Comparison of ENCODE assay signal across 8 cellular contexts in the genomic region with DNA sequence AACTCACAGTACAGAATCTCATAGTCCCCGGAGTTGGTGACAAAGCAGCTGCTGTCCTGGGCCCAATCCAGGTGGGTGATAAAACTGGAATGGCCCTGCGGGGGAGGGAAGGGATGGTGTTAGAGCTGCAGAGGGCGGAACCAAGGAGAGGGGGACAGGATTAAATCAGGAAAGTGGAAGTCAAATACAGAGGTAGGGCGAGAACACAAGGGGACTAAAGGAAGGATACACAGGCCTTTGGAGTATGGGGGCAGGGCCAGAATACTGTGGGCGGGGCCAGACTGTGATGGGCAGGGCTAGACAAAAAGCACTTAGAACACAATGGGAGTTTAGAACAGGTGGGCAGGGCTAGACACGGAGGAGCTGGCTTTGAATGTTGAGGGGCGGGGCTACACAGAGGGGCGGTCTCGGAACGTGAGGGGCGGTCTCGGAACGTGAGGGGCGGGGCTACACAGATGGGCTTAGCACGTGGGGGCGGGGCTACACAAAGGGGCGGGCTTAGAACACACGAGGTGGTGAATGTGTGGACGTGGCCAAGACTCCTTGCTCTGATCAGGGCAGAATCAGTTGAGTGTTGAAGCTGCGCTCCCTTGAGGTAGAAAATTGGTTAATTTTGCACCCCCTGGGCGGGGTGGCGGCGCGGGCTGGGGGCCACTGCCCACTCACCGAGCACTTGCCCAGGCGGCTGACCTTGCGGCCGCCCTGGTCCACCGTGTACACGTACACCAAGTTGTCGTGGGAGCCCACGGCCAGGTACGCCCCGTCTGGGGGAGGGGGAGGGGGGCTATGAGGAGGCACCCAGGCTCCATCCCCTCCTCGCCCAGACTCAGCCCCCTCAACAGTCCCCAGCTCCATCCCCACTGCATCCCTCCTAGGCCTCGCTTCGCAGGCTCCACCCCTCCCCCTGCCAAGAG. TPM values are rescaled to one million over a fixed set of nuclear protein-coding genes. Genes with fewer than 3 reads are reported as not detected.
DNase-seq lines count a peak whose midpoint lies in the region; ATAC-seq and TF ChIP-seq lines count a peak whose summit lies in the region.

No MANE protein-coding gene starts in this region.

- H3K9me3 ChIP-seq in right lobe of liver = no peaks in the 10 kb centered on the region

- H3K27ac ChIP-seq in right lobe of liver = no peak overlapping the region

- no peaks in the 10 kb centered on the region for H3K27me3 Mint-ChIP-seq in activated CD4-positive, alpha-beta T cell treated with anti-CD3 and anti-CD28 coated beads, Interleukin-2, amount 10 ng/mL, durations not matched to agents 7 days and 5 days

- H3K27me3 ChIP-seq in right lobe of liver = no peaks in the 10 kb centered on the region

- no peaks in the 10 kb centered on the region for H3K4me1 ChIP-seq in right lobe of liver

- ATAC-seq in GM19351 (IDR thresholded peaks at IDR 0.05; ENCODE audit: unreplicated experiment) (peak; percentile 67), right lobe of liver (peak; percentile 90 to 97 (median 92)), GM21390 (IDR thresholded peaks at IDR 0.05; ENCODE audit: unreplicated experiment) (no peak)

- H3K36me3 Mint-ChIP-seq in activated CD4-positive, alpha-beta T cell treated with anti-CD3 and anti-CD28 coated beads, Interleukin-2, amount 10 ng/mL, durations not matched to agents 7 days and 5 days (ENCODE audit: low read depth) = peaks cover 47% of the 10 kb centered on the region

- POLR2A ChIA-PET in activated CD4-positive, alpha-beta T cell treated with anti-CD3 and anti-CD28 coated beads, Interleukin-2, amount 10 ng/mL, durations not matched to agents 7 days and 5 days (lab: Charles Lee) = no interaction called here

- WGBS in right lobe of liver (ENCODE audit: insufficient coverage, low coverage, low lambda C conversion rate, missing lambda C conversion rate) = 48% methylated on average over 18 of the region's 37 CpGs

- CTCF ChIA-PET in activated CD4-positive, alpha-beta T cell treated with anti-CD3 and anti-CD28 coated beads, Interleukin-2, amount 10 ng/mL, durations not matched to agents 7 days and 5 days (lab: Charles Lee) = interaction anchor here (0.8 to 2.3 kb wide), 5 partner anchors 8 to 177 kb away, joined by 3 to 13 read pairs (median 4); no protein-coding TSS in a partner anchor

- TF ChIP-seq POLR2A in right lobe of liver (IDR thresholded peaks at IDR 0.05) = no peak

- peak; percentile 80 for DNase-seq in A172 (ENCODE audit: low spot score)
- DNase-seq in NCI-H446 treated with DMSO at 0.1 percent for 48 hours (lab: John Stamatoyannopoulos, UW) = peak; percentile 16
- peak; percentile 78 for DNase-seq in activated CD4-positive, alpha-beta T cell treated with anti-CD3 and anti-CD28 coated beads, Interleukin-2, amount 10 ng/mL, durations not matched to agents 7 days and 5 days
- DNase-seq in dermis blood vessel endothelial cell = peak; percentile 99
- peak; percentile 72 to 82 (median 80) for DNase-seq in right lobe of liver
- DNase-seq in stimulated activated CD8-positive, alpha-beta memory T cell treated with anti-CD3 and anti-CD28 coated beads, Interleukin-15, amount 100 ng/mL, for 1 hour (ENCODE audit: low read depth) = peak; percentile 45

- intact Hi-C loops in right lobe of liver (cut with DNase I) = no loop called here

- H3K4me1 Mint-ChIP-seq in activated CD4-positive, alpha-beta T cell treated with anti-CD3 and anti-CD28 coated beads, Interleukin-2, amount 10 ng/mL, durations not matched to agents 7 days and 5 days = peaks cover 24% of the 10 kb centered on the region

- no peaks in the 10 kb centered on the region for H3K9me3 Mint-ChIP-seq in activated CD4-positive, alpha-beta T cell treated with anti-CD3 and anti-CD28 coated beads, Interleukin-2, amount 10 ng/mL, durations not matched to agents 7 days and 5 days

- no peak overlapping the region for H3K4me3 Mint-ChIP-seq in activated CD4-positive, alpha-beta T cell treated with anti-CD3 and anti-CD28 coated beads, Interleukin-2, amount 10 ng/mL, durations not matched to agents 7 days and 5 days

- TF ChIP-seq CTCF in right lobe of liver (IDR thresholded peaks at IDR 0.05) = no peak

- peak overlapping the region; percentile 71 for H3K27ac Mint-ChIP-seq in activated CD4-positive, alpha-beta T cell treated with anti-CD3 and anti-CD28 coated beads, Interleukin-2, amount 10 ng/mL, durations not matched to agents 7 days and 5 days

- H3K4me3 ChIP-seq in right lobe of liver = no peak overlapping the region

- H3K36me3 ChIP-seq in right lobe of liver = peaks cover 0 to 7% (median 3%) of the 10 kb centered on the region in 4 donors

RNA-seq across cellular contexts. Expression of a gene that starts 14.0 kb away (rescaled TPM):
- not detected in 2 replicates for total RNA-seq in A172 (2014; rRNA removed; shearing (Covaris generic))
- not detected for total RNA-seq in activated CD4-positive, alpha-beta T cell treated with anti-CD3 and anti-CD28 coated beads, Interleukin-2, amount 10 ng/mL, durations not matched to agents 7 days and 5 days
- total RNA-seq in dermis blood vessel endothelial cell = 3.2 and 5.0 TPM in 2 replicates
- total RNA-seq in right lobe of liver = 1 to 10 TPM in 4 of 6 experiments, under 1 TPM in 2; 0.83 to 3.1 (median 1.3) TPM

RNA-seq across cellular contexts. Expression of a gene that starts 23.1 kb away (rescaled TPM):
- total RNA-seq in A172 (2014; rRNA removed; shearing (Covaris generic)) = 4.2 and 4.4 TPM in 2 replicates
- total RNA-seq in activated CD4-positive, alpha-beta T cell treated with anti-CD3 and anti-CD28 coated beads, Interleukin-2, amount 10 ng/mL, durations not matched to agents 7 days and 5 days = 10 to 100 TPM; 80.7 to 87.3 TPM
- total RNA-seq in dermis blood vessel endothelial cell (18.9 and 26.1 TPM in 2 replicates), right lobe of liver (10 to 100 TPM; 12.6 to 19.7 (median 13.8) TPM)

RNA-seq across cellular contexts. Expression of a gene that starts 31.4 kb away (rescaled TPM):
- total RNA-seq in A172 (2014; rRNA removed; shearing (Covaris generic)) = 4.0 and 8.6 TPM in 2 replicates
- 10 to 100 TPM; 12.6 to 13.4 TPM for total RNA-seq in activated CD4-positive, alpha-beta T cell treated with anti-CD3 and anti-CD28 coated beads, Interleukin-2, amount 10 ng/mL, durations not matched to agents 7 days and 5 days
- total RNA-seq in dermis blood vessel endothelial cell = 5.1 and 9.4 TPM in 2 replicates
- 10 to 100 TPM in 2 of 6 experiments, 1 to 10 TPM in 4; 6.7 to 18.1 (median 8.1) TPM for total RNA-seq in right lobe of liver

RNA-seq across cellular contexts. Expression of a gene that starts 52.0 kb away (rescaled TPM):
- total RNA-seq in A172 (2014; rRNA removed; shearing (Covaris generic)) = 0.10 and 0.72 TPM in 2 replicates
- 1 to 10 TPM; 1.3 to 1.4 TPM for total RNA-seq in activated CD4-positive, alpha-beta T cell treated with anti-CD3 and anti-CD28 coated beads, Interleukin-2, amount 10 ng/mL, durations not matched to agents 7 days and 5 days
- total RNA-seq in dermis blood vessel endothelial cell (0.05 TPM in 1 of 2 replicates, not detected in the other), right lobe of liver (under 1 TPM in 4 of 6 experiments, not detected in 2; 0.07 to 0.23 (median 0.18) TPM)

Comparison
In these comparisons a context has a peak if more than half of its experiments do, and no peak if none do; other contexts are left out.
1. DNase-seq: peak in every context shown above with its lines; median percentile 99 in dermis blood vessel endothelial cell; 80 in A172; 80 in right lobe of liver; 78 in activated CD4-positive, alpha-beta T cell treated with anti-CD3 and anti-CD28 coated beads, Interleukin-2, amount 10 ng/mL, durations not matched to agents 7 days and 5 days; 45 in stimulated activated CD8-positive, alpha-beta memory T cell treated with anti-CD3 and anti-CD28 coated beads, Interleukin-15, amount 100 ng/mL, for 1 hour; 16 in NCI-H446 treated with DMSO at 0.1 percent for 48 hours.